Comparison of ENCODE assay signal across 2 cellular contexts in the genomic region with DNA sequence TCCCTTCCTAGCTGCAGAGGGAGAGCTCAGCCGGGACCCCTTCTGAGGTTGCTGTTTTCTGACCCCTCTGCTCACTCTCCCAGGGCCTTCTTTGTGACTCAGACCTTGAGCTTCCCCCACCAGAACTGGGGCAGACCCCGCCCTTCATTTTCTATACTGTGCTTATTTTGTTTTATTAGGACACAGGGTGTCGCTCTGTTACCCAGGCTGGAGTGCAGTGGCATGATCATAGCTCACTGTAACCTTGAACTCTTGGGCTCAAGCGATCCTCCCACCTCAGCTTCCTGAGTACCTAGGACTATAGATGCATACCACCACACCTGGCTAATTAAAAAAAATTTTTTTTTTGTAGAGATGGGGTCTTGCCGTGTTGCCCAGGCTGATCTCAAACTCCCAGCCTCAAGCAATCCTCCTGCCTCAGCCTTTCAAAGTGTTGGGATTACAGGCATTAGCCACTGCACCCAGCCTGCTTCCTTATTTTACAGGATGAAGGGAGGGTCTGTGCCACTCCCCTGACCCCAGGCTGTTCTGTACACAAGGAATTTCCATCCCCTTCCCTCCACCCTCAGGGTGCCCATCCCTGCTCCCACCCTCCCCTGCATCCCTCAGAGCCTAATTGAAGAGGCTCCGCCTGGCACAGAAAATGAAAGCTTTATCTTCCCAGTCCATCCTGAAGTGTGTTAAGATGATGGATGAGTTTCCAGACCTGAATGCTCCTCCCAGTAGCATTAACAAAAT.
TF ChIP-seq lines count a peak whose summit lies in the region.

No MANE protein-coding gene starts in this region.

TF ChIP-seq in HEK293, 187 proteins besides CTCF, POLR2A, EP300 and RAD21:
- TF ChIP-seq, protein P1, sequence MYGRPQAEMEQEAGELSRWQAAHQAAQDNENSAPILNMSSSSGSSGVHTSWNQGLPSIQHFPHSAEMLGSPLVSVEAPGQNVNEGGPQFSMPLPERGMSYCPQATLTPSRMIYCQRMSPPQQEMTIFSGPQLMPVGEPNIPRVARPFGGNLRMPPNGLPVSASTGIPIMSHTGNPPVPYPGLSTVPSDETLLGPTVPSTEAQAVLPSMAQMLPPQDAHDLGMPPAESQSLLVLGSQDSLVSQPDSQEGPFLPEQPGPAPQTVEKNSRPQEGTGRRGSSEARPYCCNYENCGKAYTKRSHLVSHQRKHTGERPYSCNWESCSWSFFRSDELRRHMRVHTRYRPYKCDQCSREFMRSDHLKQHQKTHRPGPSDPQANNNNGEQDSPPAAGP (tag by site-specific recombination; IDR thresholded peaks at IDR 0.05): peak; percentile 77
- TF ChIP-seq ZNF473 (tag by site-specific recombination; IDR thresholded peaks at IDR 0.05) (no peak), KLF1 (tag by site-specific recombination; IDR thresholded peaks at IDR 0.05) (peak; percentile 73)
TF ChIP-seq in HEK293: peak in this region for 2.

TF ChIP-seq in H1, 55 proteins besides CTCF, POLR2A, EP300 and RAD21:
- TF ChIP-seq KDM5A (IDR thresholded peaks at IDR 0.05; ENCODE audit: low read length) (no peak), SP1 (IDR thresholded peaks at IDR 0.05; ENCODE audit: low read depth, low read length) (no peak), JUN (IDR thresholded peaks at IDR 0.05; ENCODE audit: low read depth, low read length) (no peak), KDM4A (IDR thresholded peaks at IDR 0.05; ENCODE audit: low read depth, low read length, severe bottlenecking) (no peak), CBX8 (IDR thresholded peaks at IDR 0.05; ENCODE audit: borderline replicate concordance, low read depth, low read length) (no peak), TCF12 (IDR thresholded peaks at IDR 0.05; ENCODE audit: low read depth, low read length) (no peak), BCL11A (IDR thresholded peaks at IDR 0.05; ENCODE audit: low read depth in 2 of 2, low read length in 2 of 2) (no peak), RNF2 (IDR thresholded peaks at IDR 0.05; ENCODE audit: borderline replicate concordance, low read depth, low read length, missing control alignments, poor library complexity, severe bottlenecking) (no peak), RXRA (IDR thresholded peaks at IDR 0.05; ENCODE audit: insufficient read depth, low read depth, low read length) (no peak), SIN3A (conservative IDR thresholded peaks at IDR 0.05 in 1 of 2, IDR thresholded peaks at IDR 0.05 in 1 of 2; ENCODE audit: low read depth in 1 of 2, low read length in 2 of 2) (no peak), NRF1 (IDR thresholded peaks at IDR 0.05; ENCODE audit: low read depth, low read length) (no peak), TEAD4 (IDR thresholded peaks at IDR 0.05; ENCODE audit: low read depth, low read length) (no peak), CHD1 (IDR thresholded peaks at IDR 0.05; ENCODE audit: low read depth, low read length) (no peak), SP2 (IDR thresholded peaks at IDR 0.05; ENCODE audit: low read length) (no peak), RBBP5 (IDR thresholded peaks at IDR 0.05; ENCODE audit: borderline replicate concordance, low read depth, low read length) (no peak), CBX5 (IDR thresholded peaks at IDR 0.05; ENCODE audit: low read depth, low read length) (no peak), SP4 (IDR thresholded peaks at IDR 0.05; ENCODE audit: low read length) (no peak), BACH1 (IDR thresholded peaks at IDR 0.05; ENCODE audit: low read length) (no peak)
- TF ChIP-seq, protein P2, sequence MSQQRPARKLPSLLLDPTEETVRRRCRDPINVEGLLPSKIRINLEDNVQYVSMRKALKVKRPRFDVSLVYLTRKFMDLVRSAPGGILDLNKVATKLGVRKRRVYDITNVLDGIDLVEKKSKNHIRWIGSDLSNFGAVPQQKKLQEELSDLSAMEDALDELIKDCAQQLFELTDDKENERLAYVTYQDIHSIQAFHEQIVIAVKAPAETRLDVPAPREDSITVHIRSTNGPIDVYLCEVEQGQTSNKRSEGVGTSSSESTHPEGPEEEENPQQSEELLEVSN (IDR thresholded peaks at IDR 0.05): no peak
- TF ChIP-seq, protein P3, sequence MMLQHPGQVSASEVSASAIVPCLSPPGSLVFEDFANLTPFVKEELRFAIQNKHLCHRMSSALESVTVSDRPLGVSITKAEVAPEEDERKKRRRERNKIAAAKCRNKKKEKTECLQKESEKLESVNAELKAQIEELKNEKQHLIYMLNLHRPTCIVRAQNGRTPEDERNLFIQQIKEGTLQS (IDR thresholded peaks at IDR 0.05; ENCODE audit: insufficient read depth, low read depth, low read length): no peak
